ENCODE assay signal across 8 cellular contexts in the genomic region with DNA sequence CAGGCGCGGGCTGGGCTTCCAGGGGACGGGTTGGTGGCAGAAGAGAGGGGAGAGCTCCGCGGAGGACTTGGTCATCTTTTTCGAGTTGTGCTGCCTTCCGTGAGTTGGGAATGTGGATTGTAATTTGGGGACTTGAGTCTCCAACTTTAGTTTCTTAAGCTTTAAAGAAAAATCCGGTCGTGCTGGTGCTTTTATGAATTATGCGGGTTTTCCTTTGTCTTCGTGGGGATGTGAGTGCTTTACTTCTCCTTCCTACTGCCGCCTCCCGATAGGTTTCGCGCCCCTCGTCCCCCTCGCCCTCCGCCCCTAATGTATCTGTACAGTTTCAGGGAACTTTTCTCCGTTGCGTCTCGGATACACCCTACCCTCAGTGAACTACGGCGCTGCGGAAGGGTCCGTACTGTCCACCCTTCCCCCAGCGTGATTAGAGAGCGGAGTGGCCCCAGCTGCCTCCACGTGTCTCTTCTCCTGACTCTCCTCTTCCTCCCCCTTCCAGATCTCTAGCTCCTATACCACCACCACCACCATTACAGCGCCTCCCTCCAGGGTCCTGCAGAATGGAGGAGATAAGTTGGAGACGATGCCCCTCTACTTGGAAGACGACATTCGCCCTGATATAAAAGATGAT. TPM values are rescaled to one million over a fixed set of nuclear protein-coding genes. Genes with fewer than 3 reads are reported as not detected.
DNase-seq lines count a peak whose midpoint lies in the region; ATAC-seq and TF ChIP-seq lines count a peak whose summit lies in the region.

No MANE protein-coding gene starts in this region.

- H3K9me3 ChIP-seq in mammary epithelial cell (replicated peaks; ENCODE audit: insufficient read depth, low read length) (no peaks in the 10 kb centered on the region), right lobe of liver (no peaks in the 10 kb centered on the region), upper lobe of left lung (no peaks in the 10 kb centered on the region)

- H4K20me1 ChIP-seq in KMS-11 (ENCODE audit: insufficient read depth) (peaks cover 11% of the 10 kb centered on the region; the same call in 1 of the 2 replicates), mammary epithelial cell (ENCODE audit: insufficient read depth, low read length) (peaks cover 14% of the 10 kb centered on the region)

- TF ChIP-seq EP300 in upper lobe of left lung (IDR thresholded peaks at IDR 0.05) = no peak

- CTCF ChIA-PET in mammary epithelial cell (lab: Charles Lee; ENCODE audit: low non-redundant PET) = no interaction called here

- no peak for TF ChIP-seq CTCF in GM12865 (IDR thresholded peaks at IDR 0.05; ENCODE audit: insufficient read depth, low read depth, low read length, missing control alignments)
- TF ChIP-seq CTCF in KMS-11 (conservative IDR thresholded peaks at IDR 0.05; ENCODE audit: low read depth, low read length) = no peak
- TF ChIP-seq CTCF in mammary epithelial cell (conservative IDR thresholded peaks at IDR 0.05 in 1 of 2, IDR thresholded peaks at IDR 0.05 in 1 of 2; ENCODE audit: extremely low read depth in 1 of 2, insufficient read depth in 1 of 2, low read depth in 1 of 2, low read length in 2 of 2) = no peak
- no peak for TF ChIP-seq CTCF in right lobe of liver (IDR thresholded peaks at IDR 0.05)
- no peak for TF ChIP-seq CTCF in upper lobe of left lung (IDR thresholded peaks at IDR 0.05)

- H3K36me3 ChIP-seq in KMS-11 (ENCODE audit: insufficient read depth) (peaks cover 16% of the 10 kb centered on the region; the same call in 1 of the 2 replicates), mammary epithelial cell (ENCODE audit: insufficient read depth, low read length) (peaks cover 40% of the 10 kb centered on the region), right lobe of liver (peaks cover 0 to 12% (median 3%) of the 10 kb centered on the region in 4 donors), upper lobe of left lung (peaks cover 0 to 15% (median 6%) of the 10 kb centered on the region in 4 donors)

- dilution Hi-C loops in mammary epithelial cell (cut with HindIII; ENCODE audit: low sequenced_read_pairs) = loop anchor here (25.0 kb wide), 1 partner anchor 540 kb away; no protein-coding TSS in a partner anchor

- no peak for TF ChIP-seq POLR2A in right lobe of liver (IDR thresholded peaks at IDR 0.05)
- TF ChIP-seq POLR2A in upper lobe of left lung (IDR thresholded peaks at IDR 0.05) = no peak

- H3K4me2 ChIP-seq in KMS-11 = peak overlapping the region; percentile 88
- peak overlapping the region; percentile 78 for H3K4me2 ChIP-seq in mammary epithelial cell (ENCODE audit: insufficient read depth, low read depth, low read length)

- H3K27ac ChIP-seq in KMS-11 = peak overlapping the region; percentile 42
- H3K27ac ChIP-seq in mammary epithelial cell (ENCODE audit: insufficient read depth, low read depth, low read length) = peak overlapping the region; percentile 71
- H3K27ac ChIP-seq in right lobe of liver = peak overlapping the region; percentile 36 to 83 (median 73)
- H3K27ac ChIP-seq in upper lobe of left lung = peak overlapping the region in 3 of 4 donors; percentile 27 to 93 (median 92)

- H3K9ac ChIP-seq in KMS-11 = peak overlapping the region; percentile 71
- H3K9ac ChIP-seq in mammary epithelial cell (ENCODE audit: insufficient read depth, low read length) = peak overlapping the region; percentile 73

- DNase-seq in GM12865 (ENCODE audit: low read depth) (no peak), mammary epithelial cell (peak; percentile 24), right lobe of liver (no peak), upper lobe of left lung (no peak), DMS114 treated with DMSO at 0.1 percent for 48 hours (lab: John Stamatoyannopoulos, UW; ENCODE audit: unreplicated experiment) (no peak)
- DNase-seq in stimulated activated naive CD4-positive, alpha-beta T cell treated with Interleukin-2 at 50 U/mL for 16 hours (lab: John Stamatoyannopoulos, UW) = no peak
- no peak for DNase-seq in effector CD8-positive, alpha-beta T cell (lab: John Stamatoyannopoulos, UW)

- WGBS in mammary epithelial cell (ENCODE audit: low coverage, missing lambda C conversion rate) = 4% methylated on average over 13 of the region's 32 CpGs
- WGBS in right lobe of liver (ENCODE audit: insufficient coverage, low coverage, low lambda C conversion rate, missing lambda C conversion rate) = 4% methylated on average over 25 of the region's 32 CpGs
- 11 to 12% methylated on average over 32 of the region's 32 CpGs for WGBS in upper lobe of left lung, 2 donors

- H3K79me2 ChIP-seq in KMS-11 (ENCODE audit: insufficient read depth, low read depth) = peaks cover 47% of the 10 kb centered on the region
- peaks cover 58% of the 10 kb centered on the region for H3K79me2 ChIP-seq in mammary epithelial cell (ENCODE audit: insufficient read depth, low read length)

- H3K4me3 ChIP-seq in GM12865 (ENCODE audit: low read depth, low read length) (peak overlapping the region; percentile 67), KMS-11 (IDR thresholded peaks at IDR 0.05; ENCODE audit: insufficient read depth, low read depth, low read length) (no peak overlapping the region), mammary epithelial cell (replicated peaks in 1 of 3; ENCODE audit: insufficient read depth in 1 of 3, low read depth in 2 of 3, low read length in 3 of 3) (peak overlapping the region; percentile 83 to 96 (median 94)), right lobe of liver (peak overlapping the region; percentile 66 to 83 (median 70)), upper lobe of left lung (peak overlapping the region; percentile 53 to 75 (median 74))

- H3K4me1 ChIP-seq in KMS-11 (ENCODE audit: low read depth, poor library complexity, severe bottlenecking) = peaks cover 45% of the 10 kb centered on the region
- peaks cover 43% of the 10 kb centered on the region for H3K4me1 ChIP-seq in mammary epithelial cell (ENCODE audit: insufficient read depth, low read length)
- peaks cover 0 to 42% (median 18%) of the 10 kb centered on the region in 4 donors for H3K4me1 ChIP-seq in right lobe of liver
- peaks cover 14 to 56% (median 15%) of the 10 kb centered on the region in 4 donors for H3K4me1 ChIP-seq in upper lobe of left lung

- intact Hi-C loops in mammary epithelial cell (cut with micrococcal nuclease) (loop anchor here (1.0 to 10.0 kb wide), 2 partner anchors 26 to 503 kb away; no protein-coding TSS in a partner anchor), right lobe of liver (cut with DNase I) (no loop called here)

- H3K27me3 ChIP-seq in KMS-11 (ENCODE audit: insufficient read depth, low read depth) (no peaks in the 10 kb centered on the region), mammary epithelial cell (ENCODE audit: insufficient read depth, low read length) (no peaks in the 10 kb centered on the region), right lobe of liver (no peaks in the 10 kb centered on the region), upper lobe of left lung (no peaks in the 10 kb centered on the region)

- in situ Hi-C loops in mammary epithelial cell (cut with MboI; ENCODE audit: low sequenced_read_pairs in 2 of 2) = loop anchor here (25.0 kb wide), 1 partner anchor 540 kb away; no protein-coding TSS in a partner anchor

- peak in 3 of 4 donors; percentile 2 to 36 (median 22) for ATAC-seq in right lobe of liver
- peak in 1 of 2 donors; percentile 20 for ATAC-seq in upper lobe of left lung (ENCODE audit: low FRiP score in 2 of 2)

- BruUV-seq in mammary epithelial cell (replicated peaks; lab: Mats Ljungman, UMichigan) = no TSS peak

- H2AFZ ChIP-seq in KMS-11 (ENCODE audit: low read depth) = peak overlapping the region; percentile 66; the same call in 1 of the 2 replicates
- no peak overlapping the region for H2AFZ ChIP-seq in mammary epithelial cell (ENCODE audit: low read depth, low read length)

RNA-seq across cellular contexts. Expression of a gene that starts 0.6 kb away (rescaled TPM):
- 100 to 1,000 TPM; 348 to 939 TPM for total RNA-seq in mammary epithelial cell
- 1,049 TPM for polyA plus RNA-seq in mammary epithelial cell
- 2,037 TPM for polyA minus RNA-seq in mammary epithelial cell
- 100 to 1,000 TPM in 4 of 6 experiments, 10 to 100 TPM in 2; 38.3 to 599 (median 220) TPM for total RNA-seq in right lobe of liver
- total RNA-seq in upper lobe of left lung = 100 to 1,000 TPM; 108 to 464 (median 251) TPM

RNA-seq across cellular contexts. Expression of a gene that starts 17.7 kb away (rescaled TPM):
- total RNA-seq in mammary epithelial cell (not detected), right lobe of liver (under 1 TPM in 3 of 6 experiments, not detected in 3; 0.12 to 0.26 (median 0.22) TPM), upper lobe of left lung (1 to 10 TPM in 5 of 6 donors, under 1 TPM in 1; 0.61 to 8.4 (median 2.0) TPM)
- polyA plus RNA-seq in mammary epithelial cell = not detected
- polyA minus RNA-seq in mammary epithelial cell = not detected

Comparison
In these comparisons a context has a peak if more than half of its experiments do, and no peak if none do; other contexts are left out.
1. H3K27ac ChIP-seq: peak in every context shown above with its lines; median percentile 92 in upper lobe of left lung; 73 in right lobe of liver; 71 in mammary epithelial cell; 42 in KMS-11.